Comparison of ENCODE assay signal across 14 cellular contexts in the genomic region with DNA sequence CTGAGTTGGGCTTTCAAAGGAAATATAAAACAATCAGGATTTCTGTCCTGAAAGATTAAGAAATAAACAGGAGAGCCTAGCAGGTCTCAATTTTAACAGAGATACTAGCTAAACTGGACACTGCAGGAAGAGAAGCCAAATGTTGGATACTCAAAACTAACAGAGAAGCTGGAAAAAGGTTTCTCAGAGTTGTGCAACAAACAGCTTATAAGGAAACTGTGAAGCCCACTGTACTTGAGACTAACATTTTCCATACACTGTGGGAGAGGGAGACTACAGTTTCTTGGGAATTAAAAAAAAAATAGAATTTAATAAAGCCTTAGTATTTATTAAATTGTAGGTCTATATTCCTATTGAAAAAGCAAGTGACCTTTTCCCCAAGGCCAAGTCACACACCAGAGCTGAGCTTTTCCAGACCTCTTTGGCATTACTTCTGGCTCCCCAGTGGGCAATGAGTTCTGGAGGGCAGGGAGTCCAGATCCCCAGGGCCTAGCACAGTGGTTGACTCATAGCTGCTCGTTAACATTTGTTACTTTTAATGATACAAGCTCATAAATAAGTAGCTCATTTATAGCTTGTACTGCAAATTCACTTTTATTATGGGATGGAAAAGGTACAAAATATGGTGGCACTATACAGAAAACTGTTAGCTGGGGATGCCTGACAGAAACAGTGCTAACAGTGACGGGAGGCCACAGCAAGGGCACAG.
DNase-seq lines count a peak whose midpoint lies in the region; ATAC-seq and TF ChIP-seq lines count a peak whose summit lies in the region.
"Had no signal": no experiment of that assay in that cellular context is flagged by ENCODE, and none has a peak within 500 bp of the region (broad histone marks: within the 10 kb centered on the region; RNA-seq: fewer than 3 reads in every experiment).

No MANE protein-coding gene starts in this region.

- no peaks in the 10 kb centered on the region for H3K9me3 Mint-ChIP-seq in activated naive CD4-positive, alpha-beta T cell treated with anti-CD3 and anti-CD28 coated beads, Interleukin-2, amount 10 ng/mL, durations not matched to agents 7 days and 5 days
- H3K9me3 Mint-ChIP-seq: stimulated activated naive CD8-positive, alpha-beta T cell treated with anti-CD3 and anti-CD28 coated beads, Interleukin-15, amount 100 ng/mL, for 72 hours had no signal

- no peaks in the 10 kb centered on the region for H3K4me1 Mint-ChIP-seq in activated naive CD4-positive, alpha-beta T cell treated with anti-CD3 and anti-CD28 coated beads, Interleukin-2, amount 10 ng/mL, durations not matched to agents 7 days and 5 days

- no peak overlapping the region for H3K4me2 ChIP-seq in osteoblast (ENCODE audit: insufficient read depth, low read length)

- CTCF ChIA-PET in activated naive CD4-positive, alpha-beta T cell treated with anti-CD3 and anti-CD28 coated beads, Interleukin-2, amount 10 ng/mL, durations not matched to agents 7 days and 5 days (lab: Charles Lee) = no interaction called here

- H3K79me2 ChIP-seq in ACC112 (ENCODE audit: control insufficient read depth, insufficient read depth, low read length, unreplicated experiment) = no peaks in the 10 kb centered on the region
- no peaks in the 10 kb centered on the region for H3K79me2 ChIP-seq in osteoblast (ENCODE audit: insufficient read depth, low read length)

- peak overlapping the region; percentile 32; the same call in 1 of the 2 replicates for H3K27ac ChIP-seq in ACC112 (ENCODE audit: low read depth, low read length)
- peak overlapping the region; percentile 9 for H3K27ac ChIP-seq in osteoblast (ENCODE audit: low read depth, low read length)

- H3K27me3 ChIP-seq in ACC112 (ENCODE audit: insufficient read depth, low read length) (no peaks in the 10 kb centered on the region), osteoblast (ENCODE audit: insufficient read depth, low read length) (no peaks in the 10 kb centered on the region)

- H4K20me1 ChIP-seq in osteoblast (ENCODE audit: insufficient read depth, low read length) = no peaks in the 10 kb centered on the region

- DNase-seq in M059J (ENCODE audit: low read depth) = peak; percentile 24
- DNase-seq in fibroblast of mammary gland (ENCODE audit: low read depth) = peak; percentile 81
- DNase-seq in osteoblast (ENCODE audit: insufficient read length, low spot score, missing footprints) = no peak
- DNase-seq in head of caudate nucleus = no peak
- DNase-seq in activated naive CD4-positive, alpha-beta T cell treated with anti-CD3 and anti-CD28 coated beads, Interleukin-2, amount 10 ng/mL, durations not matched to agents 7 days and 5 days = no peak
- DNase-seq: left colon; NCI-H446 treated with DMSO at 0.1 percent for 48 hours; nucleus accumbens; stimulated activated CD4-positive, alpha-beta T cell treated with anti-CD3 and anti-CD28 coated beads, Interleukin-2, amount 100 ng/mL, for 48 hours; stimulated activated naive CD8-positive, alpha-beta T cell treated with anti-CD3 and anti-CD28 coated beads, Interleukin-15, amount 100 ng/mL, for 72 hours had no signal

- peaks cover 28% of the 10 kb centered on the region for H3K36me3 Mint-ChIP-seq in activated naive CD4-positive, alpha-beta T cell treated with anti-CD3 and anti-CD28 coated beads, Interleukin-2, amount 10 ng/mL, durations not matched to agents 7 days and 5 days

- H3K4me3 Mint-ChIP-seq in activated naive CD4-positive, alpha-beta T cell treated with anti-CD3 and anti-CD28 coated beads, Interleukin-2, amount 10 ng/mL, durations not matched to agents 7 days and 5 days = no peak overlapping the region
- H3K4me3 Mint-ChIP-seq: stimulated activated naive CD8-positive, alpha-beta T cell treated with anti-CD3 and anti-CD28 coated beads, Interleukin-15, amount 100 ng/mL, for 72 hours had no signal

- H3K4me3 ChIP-seq in ACC112 (ENCODE audit: low read depth, low read length) = no peak overlapping the region
- H3K4me3 ChIP-seq in fibroblast of mammary gland (ENCODE audit: control insufficient read depth, low read depth, low read length) = no peak overlapping the region
- H3K4me3 ChIP-seq in osteoblast (ENCODE audit: insufficient read depth, low read length) = no peak overlapping the region

- no peak overlapping the region for H3K27ac Mint-ChIP-seq in activated naive CD4-positive, alpha-beta T cell treated with anti-CD3 and anti-CD28 coated beads, Interleukin-2, amount 10 ng/mL, durations not matched to agents 7 days and 5 days

- TF ChIP-seq CTCF in fibroblast of mammary gland (conservative IDR thresholded peaks at IDR 0.05; ENCODE audit: control insufficient read depth, insufficient read depth, low read depth, low read length) = no peak
- no peak for TF ChIP-seq CTCF in osteoblast (IDR thresholded peaks at IDR 0.05; ENCODE audit: extremely low read depth, low read depth, low read length)

- ATAC-seq in GM19395 (IDR thresholded peaks at IDR 0.05; ENCODE audit: unreplicated experiment) = no peak
- ATAC-seq in GM18868 (IDR thresholded peaks at IDR 0.05; ENCODE audit: unreplicated experiment) = no peak
- ATAC-seq: esophagus mucosa; left colon; stimulated activated naive CD8-positive, alpha-beta T cell treated with anti-CD3 and anti-CD28 coated beads, Interleukin-15, amount 100 ng/mL, for 72 hours had no signal

- H3K27me3 Mint-ChIP-seq in activated naive CD4-positive, alpha-beta T cell treated with anti-CD3 and anti-CD28 coated beads, Interleukin-2, amount 10 ng/mL, durations not matched to agents 7 days and 5 days = no peaks in the 10 kb centered on the region
- H3K27me3 Mint-ChIP-seq: stimulated activated naive CD8-positive, alpha-beta T cell treated with anti-CD3 and anti-CD28 coated beads, Interleukin-15, amount 100 ng/mL, for 72 hours had no signal

- H3K4me1 ChIP-seq in ACC112 (ENCODE audit: control insufficient read depth, insufficient read depth, low read length, unreplicated experiment) (peaks cover 32% of the 10 kb centered on the region), osteoblast (ENCODE audit: insufficient read depth, low read length) (peaks cover 25% of the 10 kb centered on the region)

- no peaks in the 10 kb centered on the region for H3K9me3 ChIP-seq in osteoblast (ENCODE audit: low read depth, low read length)

- H2AFZ ChIP-seq in ACC112 (ENCODE audit: low read length, unreplicated experiment) (no peak overlapping the region), osteoblast (ENCODE audit: low read length) (no peak overlapping the region)

- intact Hi-C loops in head of caudate nucleus (cut with DNase I) = no loop called here

- H3K36me3 ChIP-seq in ACC112 (ENCODE audit: insufficient read depth, low read length) (peaks cover 9% of the 10 kb centered on the region), osteoblast (ENCODE audit: insufficient read depth, low read length) (peaks cover 2% of the 10 kb centered on the region)

Comparison
In these comparisons a context has a peak if more than half of its experiments do, and no peak if none do; other contexts are left out.
1. DNase-seq: peak in M059J (single experiment) and fibroblast of mammary gland (single experiment); none in osteoblast (single experiment), head of caudate nucleus (0 of 42) and activated naive CD4-positive, alpha-beta T cell treated with anti-CD3 and anti-CD28 coated beads, Interleukin-2, amount 10 ng/mL, durations not matched to agents 7 days and 5 days (single experiment).